In the genomic region with DNA sequence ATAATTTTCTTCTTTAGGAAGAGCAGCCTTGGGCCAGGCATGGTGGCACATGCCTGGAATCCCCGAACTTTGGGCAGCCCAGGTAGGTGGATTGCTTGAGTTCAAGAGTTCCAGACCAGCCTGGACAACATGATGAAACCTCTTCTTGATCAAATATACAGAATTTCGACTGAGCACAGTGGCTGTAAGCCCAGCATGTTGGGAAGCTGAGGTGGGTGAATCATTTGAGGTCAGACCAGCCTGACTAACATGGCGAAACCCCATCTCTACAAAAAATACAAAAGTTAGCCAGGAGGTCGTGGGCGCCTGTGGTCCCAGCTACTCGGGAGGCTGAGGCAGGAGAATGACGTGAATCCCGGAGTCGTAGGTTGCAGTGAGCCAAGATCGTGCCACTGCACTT, we compare ENCODE assay signal across 21 cellular contexts. TPM values are rescaled to one million over a fixed set of nuclear protein-coding genes. Genes with fewer than 3 reads are reported as not detected.
DNase-seq lines count a peak whose midpoint lies in the region; ATAC-seq and TF ChIP-seq lines count a peak whose summit lies in the region.
"Had no signal": no experiment of that assay in that cellular context is flagged by ENCODE, and none has a peak within 500 bp of the region (broad histone marks: within the 10 kb centered on the region; RNA-seq: fewer than 3 reads in every experiment).

No MANE protein-coding gene starts in this region.

- DNase-seq in HT1080 (ENCODE audit: low read depth) (peak; percentile 2), MV-4-11 (lab: John Stamatoyannopoulos, UW) (peak; percentile 67), astrocyte of the spinal cord (ENCODE audit: low read depth, low spot score) (peak; percentile 11), stromal cell of bone marrow (ENCODE audit: low read depth) (peak; percentile 7)
- no peak for DNase-seq in activated naive CD4-positive, alpha-beta T cell treated with anti-CD3 and anti-CD28 coated beads, Interleukin-2, amount 50 U/mL, for 72 hours (ENCODE audit: low spot score in 2 of 2)
- DNase-seq: AML-193, COR-L47, DMS 273 treated with DMSO at 0.1 percent for 48 hours, DND-41, H9, Kasumi-1, NCI-H1092, NCI-H1694, NCI-H2081 treated with DMSO at 0.1 percent for 48 hours, NCI-H446 treated with DMSO at 0.1 percent for 48 hours, Right ventricle myocardium superior had no signal

- TF ChIP-seq CTCF in astrocyte of the spinal cord (IDR thresholded peaks at IDR 0.05; ENCODE audit: low read depth, low read length) = no peak

- no peak for ATAC-seq in GM18861 (IDR thresholded peaks at IDR 0.05; ENCODE audit: unreplicated experiment)
- ATAC-seq in activated naive CD4-positive, alpha-beta T cell treated with anti-CD3 and anti-CD28 coated beads, Interleukin-2, amount 50 U/mL, for 72 hours = no peak
- ATAC-seq in HG02852 (IDR thresholded peaks at IDR 0.05; ENCODE audit: unreplicated experiment) = no peak

- H3K9me3 Mint-ChIP-seq in activated naive CD4-positive, alpha-beta T cell treated with anti-CD3 and anti-CD28 coated beads, Interleukin-2, amount 50 U/mL, for 72 hours = no peaks in the 10 kb centered on the region

- H3K27ac Mint-ChIP-seq in activated naive CD4-positive, alpha-beta T cell treated with anti-CD3 and anti-CD28 coated beads, Interleukin-2, amount 50 U/mL, for 72 hours = no peak overlapping the region
- H3K27ac Mint-ChIP-seq: H9 had no signal

- no peaks in the 10 kb centered on the region for H3K36me3 Mint-ChIP-seq in activated naive CD4-positive, alpha-beta T cell treated with anti-CD3 and anti-CD28 coated beads, Interleukin-2, amount 50 U/mL, for 72 hours
- H3K36me3 Mint-ChIP-seq: CD14-positive monocyte had no signal

- in situ Hi-C loops in astrocyte of the spinal cord (cut with HindIII; ENCODE audit: low sequenced_read_pairs) = no loop called here

- no peak overlapping the region for H3K4me3 ChIP-seq in astrocyte of the spinal cord (ENCODE audit: low read depth, low read length)
- H3K4me3 ChIP-seq: SK-N-MC had no signal

RNA-seq across cellular contexts. Expression of a gene that starts 8.0 kb away (rescaled TPM):
- total RNA-seq in HT1080 (2014; rRNA removed; shearing (Covaris generic)) = not detected in 2 replicates
- not detected in 2 replicates for polyA plus RNA-seq in HT1080 (2015; cell fraction: cytosol; rRNA removed)
- not detected in 2 replicates for polyA plus RNA-seq in HT1080 (2015; cell fraction: nucleus; rRNA removed)
- not detected for total RNA-seq in activated naive CD4-positive, alpha-beta T cell treated with anti-CD3 and anti-CD28 coated beads, Interleukin-2, amount 50 U/mL, for 72 hours
- total RNA-seq: Right ventricle myocardium superior had no signal
- polyA plus RNA-seq: CD14-positive monocyte had no signal

RNA-seq across cellular contexts. Expression of a gene that starts 10.8 kb away (rescaled TPM):
- not detected in 2 replicates for total RNA-seq in HT1080 (2014; rRNA removed; shearing (Covaris generic))
- polyA plus RNA-seq in HT1080 (2015; cell fraction: cytosol; rRNA removed) = not detected in 2 replicates
- 0.23 and 0.31 TPM in 2 replicates for polyA plus RNA-seq in HT1080 (2015; cell fraction: nucleus; rRNA removed)
- 1 to 10 TPM; 2.3 to 7.0 TPM for total RNA-seq in activated naive CD4-positive, alpha-beta T cell treated with anti-CD3 and anti-CD28 coated beads, Interleukin-2, amount 50 U/mL, for 72 hours
- total RNA-seq: OCI-LY7 had no signal

RNA-seq across cellular contexts. Expression of a gene that starts 49.4 kb away (rescaled TPM):
- 0.43 TPM in 1 of 2 replicates, not detected in the other for total RNA-seq in HT1080 (2014; rRNA removed; shearing (Covaris generic))
- polyA plus RNA-seq in HT1080 (2015; cell fraction: cytosol; rRNA removed) = not detected in 2 replicates
- polyA plus RNA-seq in HT1080 (2015; cell fraction: nucleus; rRNA removed) = not detected in 2 replicates
- under 1 TPM; 0.61 to 0.89 TPM for total RNA-seq in activated naive CD4-positive, alpha-beta T cell treated with anti-CD3 and anti-CD28 coated beads, Interleukin-2, amount 50 U/mL, for 72 hours
- total RNA-seq: OCI-LY7, Right ventricle myocardium superior had no signal

Comparison
In these comparisons a context has a peak if more than half of its experiments do, and no peak if none do; other contexts are left out.
1. DNase-seq: peak in HT1080 (single experiment), MV-4-11 (single experiment), astrocyte of the spinal cord (single experiment) and stromal cell of bone marrow (single experiment); none in activated naive CD4-positive, alpha-beta T cell treated with anti-CD3 and anti-CD28 coated beads, Interleukin-2, amount 50 U/mL, for 72 hours (0 of 2).